In the genomic region with DNA sequence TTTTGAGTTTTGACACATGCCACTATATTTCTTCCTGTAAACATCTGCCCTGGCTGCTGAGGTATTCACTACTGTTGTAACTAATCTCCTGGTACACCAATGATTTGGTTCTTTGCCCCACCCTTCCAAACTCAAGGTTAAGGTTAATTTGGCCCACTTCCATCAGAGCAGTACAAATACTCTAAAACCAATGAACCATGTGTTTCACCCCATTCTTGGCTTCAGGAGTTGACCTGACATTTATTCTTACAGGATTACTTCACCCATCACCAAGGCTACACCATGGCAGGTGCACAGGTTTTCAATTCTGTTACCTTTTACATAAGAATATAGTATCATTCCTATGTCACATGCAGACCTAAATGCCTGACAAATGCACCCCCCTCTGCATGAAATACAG, we compare ENCODE assay signal across 20 cellular contexts.
"Had no signal": no experiment of that assay in that cellular context is flagged by ENCODE, and none has a peak within 500 bp of the region (broad histone marks: within the 10 kb centered on the region; RNA-seq: fewer than 3 reads in every experiment).

No MANE protein-coding gene starts in this region.

- DNase-seq: effector memory CD4-positive, alpha-beta T cell; foreskin keratinocyte; kidney; left colon; mesendoderm; naive B cell; nephron progenitor cell; psoas muscle; sigmoid colon; stimulated activated CD4-positive, alpha-beta T cell treated with anti-CD3 and anti-CD28 coated beads, Interleukin-2, amount 100 ng/mL, for 24 hours; stimulated activated CD4-positive, alpha-beta T cell treated with anti-CD3 and anti-CD28 coated beads, Interleukin-4, amount 100 ng/mL, for 4 hours; stimulated activated naive CD4-positive, alpha-beta T cell; stomach; substantia nigra; transverse colon had no signal

- H3K27me3 ChIP-seq: foreskin keratinocyte, neutrophil, right atrium auricular region, sigmoid colon, stomach, transverse colon had no signal

- H3K36me3 ChIP-seq: neutrophil, right atrium auricular region, sigmoid colon, stomach, thoracic aorta, transverse colon had no signal

- H3K4me3 ChIP-seq: psoas muscle, right atrium auricular region, sigmoid colon, skin epidermis, stomach, thoracic aorta, transverse colon had no signal

- H3K27ac ChIP-seq: epithelial cell of prostate, foreskin keratinocyte, neutrophil, psoas muscle, right atrium auricular region, sigmoid colon, skin epidermis, stomach, thoracic aorta, transverse colon had no signal

- H3K9me3 ChIP-seq: neutrophil, psoas muscle, right atrium auricular region, thoracic aorta, transverse colon had no signal
